ENCODE assay signal across 10 cellular contexts in genomic region chr10:70693619-70694286, GRCh38. TPM values are rescaled to one million over a fixed set of nuclear protein-coding genes. Genes with fewer than 3 reads are reported as not detected.
DNase-seq lines count a peak whose midpoint lies in the region; ATAC-seq and TF ChIP-seq lines count a peak whose summit lies in the region.
"Had no signal": no experiment of that assay in that cellular context is flagged by ENCODE, and none has a peak within 500 bp of the region (broad histone marks: within the 10 kb centered on the region; RNA-seq: fewer than 3 reads in every experiment).

No MANE protein-coding gene starts in this region.

- DNase-seq in MG63 (peak; percentile 97), dedifferentiated amniotic fluid mesenchymal stem cell (ENCODE audit: extremely low spot score) (peak; percentile 88), lung (ENCODE audit: low spot score) (peak; percentile 35), NCI-H1694 (lab: John Stamatoyannopoulos, UW) (no peak)
- DNase-seq: DMS53, NCI-H2029 treated with DMSO at 0.1 percent for 48 hours had no signal

- H3K9me3 ChIP-seq in MG63 (no peaks in the 10 kb centered on the region), lung (ENCODE audit: control insufficient read depth in 2 of 2, insufficient read depth in 1 of 2, low read length in 1 of 2) (no peaks in the 10 kb centered on the region)
- H3K9me3 ChIP-seq: suprapubic skin had no signal

- H3K27me3 ChIP-seq in MG63 (no peaks in the 10 kb centered on the region), lung (ENCODE audit: control insufficient read depth, insufficient read depth) (no peaks in the 10 kb centered on the region)
- H3K27me3 ChIP-seq: suprapubic skin had no signal

- H3K36me3 ChIP-seq in MG63 (no peaks in the 10 kb centered on the region), lung (ENCODE audit: control insufficient read depth in 2 of 2, insufficient read depth in 2 of 2, low read length in 2 of 2) (no peaks in the 10 kb centered on the region)
- H3K36me3 ChIP-seq: suprapubic skin had no signal

- WGBS in lung, 2 donors, result 79 to 88% methylated on average over 17 of the region's 17 CpGs

- H3K4me1 ChIP-seq in lung (ENCODE audit: control insufficient read depth in 2 of 2, insufficient read depth in 2 of 2, low read length in 2 of 2), result no peaks in the 10 kb centered on the region

- TF ChIP-seq CTCF in lung (IDR thresholded peaks at IDR 0.05; ENCODE audit: control extremely low read depth, extremely low read depth), result no peak

- ATAC-seq in lung (ENCODE audit: insufficient read depth, low FRiP score), result no peak
- no peak for ATAC-seq in HG03135 (IDR thresholded peaks at IDR 0.05; ENCODE audit: unreplicated experiment)
- ATAC-seq in GM18498 (IDR thresholded peaks at IDR 0.05; ENCODE audit: unreplicated experiment), result no peak
- no peak for ATAC-seq in GM21447 (IDR thresholded peaks at IDR 0.05; ENCODE audit: unreplicated experiment)

- H3K4me3 ChIP-seq in MG63 (no peak overlapping the region), lung (no peak overlapping the region)
- H3K4me3 ChIP-seq: suprapubic skin had no signal

- H3K27ac ChIP-seq in lung (ENCODE audit: low read depth in 1 of 2, low read length in 1 of 2), result no peak overlapping the region
- H3K27ac ChIP-seq: suprapubic skin had no signal

RNA-seq across cellular contexts. Expression of gene ADAMTS14, which starts 21.4 kb away (rescaled TPM):
- 1.6 and 2.7 TPM in 2 replicates for total RNA-seq in MG63 (2014; rRNA removed; shearing (Covaris generic); ENCODE audit: low replicate concordance)
- total RNA-seq in lung, result 1 to 10 TPM; 1.1 to 3.9 TPM
- 1 to 10 TPM in 1 of 2 donors, under 1 TPM in 1; 0.47 to 1.3 TPM for polyA plus RNA-seq in lung
